Comparison of ENCODE assay signal across 1 cellular context in genomic region chr5:135038202-135038828, GRCh38.
TF ChIP-seq lines count a peak whose summit lies in the region.

No MANE protein-coding gene starts in this region.

TF ChIP-seq in GM12878, 131 proteins besides CTCF, POLR2A, EP300 and RAD21:
- TF ChIP-seq SUZ12 (IDR thresholded peaks at IDR 0.05; ENCODE audit: unreplicated experiment) (peak; percentile 33), NRF1 (conservative IDR thresholded peaks at IDR 0.05; ENCODE audit: low read depth, low read length) (no peak)
